ENCODE assay signal across 8 cellular contexts in the genomic region with DNA sequence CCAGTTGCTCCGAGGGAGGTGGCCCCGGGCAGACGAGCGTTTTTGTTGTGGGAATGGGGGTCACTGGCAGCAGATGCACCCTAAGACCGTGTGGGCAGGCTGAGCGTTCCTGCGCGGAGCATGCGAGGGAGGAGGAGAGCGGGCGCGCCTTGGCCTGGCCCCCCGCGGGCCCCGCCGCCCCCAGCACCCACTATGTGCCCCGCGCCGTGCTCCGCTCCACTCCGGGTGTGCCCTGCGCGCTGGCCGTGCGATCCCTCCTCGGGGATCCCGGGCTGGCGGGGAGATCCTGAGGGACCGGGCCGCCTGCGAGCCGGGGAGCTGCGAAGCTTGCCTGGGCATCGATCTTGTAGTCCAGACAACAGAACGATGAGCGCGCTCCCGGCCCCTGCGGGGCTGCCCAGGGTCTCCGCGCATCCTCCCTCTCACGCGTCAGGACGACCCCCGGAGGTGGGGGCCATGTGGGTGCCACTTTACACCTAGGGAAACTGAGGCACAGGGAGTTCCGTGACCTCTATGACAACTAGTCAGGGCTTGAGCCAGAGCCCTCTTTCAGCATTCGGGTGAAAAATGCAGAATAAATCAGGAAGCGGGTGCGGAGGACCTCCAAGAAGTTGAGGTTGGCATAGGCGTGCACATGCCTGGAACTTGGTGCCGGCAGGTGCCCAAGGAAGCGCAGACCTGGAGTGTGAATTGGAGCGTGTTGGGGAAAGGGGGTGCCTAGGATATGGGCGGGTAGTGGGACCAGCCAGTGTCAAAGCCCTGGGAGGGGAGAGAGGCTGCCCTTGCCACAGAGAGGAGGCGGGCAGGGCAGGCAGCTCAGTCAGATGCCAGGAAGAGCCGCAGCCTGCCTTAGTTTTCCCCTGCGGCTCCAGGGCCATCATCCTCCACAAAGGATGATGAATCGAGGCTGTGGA. TPM values are rescaled to one million over a fixed set of nuclear protein-coding genes. Genes with fewer than 3 reads are reported as not detected.
DNase-seq lines count a peak whose midpoint lies in the region; ATAC-seq lines count a peak whose summit lies in the region.

No MANE protein-coding gene starts in this region.

- no peaks in the 10 kb centered on the region for H3K27me3 ChIP-seq in CD4-positive, CD25-positive, alpha-beta regulatory T cell (ENCODE audit: control insufficient read depth, insufficient read depth, low read length)

- peaks cover 25% of the 10 kb centered on the region for H3K27me3 Mint-ChIP-seq in CD4-positive, CD25-positive, alpha-beta regulatory T cell

- no peaks in the 10 kb centered on the region for H3K9me3 ChIP-seq in CD4-positive, CD25-positive, alpha-beta regulatory T cell (ENCODE audit: control insufficient read depth in 2 of 2, low read length in 2 of 2)

- H3K4me1 ChIP-seq in CD4-positive, CD25-positive, alpha-beta regulatory T cell (ENCODE audit: control insufficient read depth, insufficient read depth, low read length, poor library complexity, severe bottlenecking): peaks cover 44% of the 10 kb centered on the region

- peak; percentile 4 to 6 for ATAC-seq in CD4-positive, CD25-positive, alpha-beta regulatory T cell (ENCODE audit: low read depth in 2 of 2)
- peak; percentile 1 for ATAC-seq in HG02798 (IDR thresholded peaks at IDR 0.05; ENCODE audit: poor library complexity, unreplicated experiment)
- peak; percentile 15 for ATAC-seq in left ventricle myocardium superior
- no peak for ATAC-seq in HG02970 (IDR thresholded peaks at IDR 0.05; ENCODE audit: low FRiP score, unreplicated experiment)
- ATAC-seq in HG03108 (IDR thresholded peaks at IDR 0.05; ENCODE audit: unreplicated experiment): no peak

- H3K27ac ChIP-seq in CD4-positive, CD25-positive, alpha-beta regulatory T cell (ENCODE audit: insufficient read depth, low read length, poor library complexity, severe bottlenecking): peak overlapping the region; percentile 76

- intact Hi-C loops in left ventricle myocardium superior (cut with micrococcal nuclease): no loop called here

- H3K4me3 Mint-ChIP-seq in CD4-positive, CD25-positive, alpha-beta regulatory T cell: peak overlapping the region; percentile 83 to 94 (median 91)

- H3K27ac Mint-ChIP-seq in CD4-positive, CD25-positive, alpha-beta regulatory T cell: peak overlapping the region in 2 of 3 donors; percentile 56 to 71

- no peak for DNase-seq in CD4-positive, CD25-positive, alpha-beta regulatory T cell
- peak; percentile 4 for DNase-seq in activated T-helper 1 cell treated with Interleukin-2 at 50 U/mL for 16 hours (ENCODE audit: low read depth)
- peak; percentile 55 for DNase-seq in left ventricle myocardium superior
- DNase-seq in skeletal muscle cell (ENCODE audit: low read depth): no peak
- DNase-seq in HPDE6-E6E7 (ENCODE audit: extremely low spot score): no peak

- H3K36me3 Mint-ChIP-seq in CD4-positive, CD25-positive, alpha-beta regulatory T cell: no peaks in the 10 kb centered on the region

- peaks cover 0 to 3% (median 0%) of the 10 kb centered on the region in 7 donors for H3K9me3 Mint-ChIP-seq in CD4-positive, CD25-positive, alpha-beta regulatory T cell

- peaks cover 12 to 43% (median 30%) of the 10 kb centered on the region in 4 donors for H3K4me1 Mint-ChIP-seq in CD4-positive, CD25-positive, alpha-beta regulatory T cell

- H3K36me3 ChIP-seq in CD4-positive, CD25-positive, alpha-beta regulatory T cell (ENCODE audit: control insufficient read depth, insufficient read depth, low read length): no peaks in the 10 kb centered on the region

- H3K4me3 ChIP-seq in CD4-positive, CD25-positive, alpha-beta regulatory T cell (ENCODE audit: low read depth, low read length): no peak overlapping the region
- peak overlapping the region; percentile 76 for H3K4me3 ChIP-seq in skeletal muscle cell (ENCODE audit: low read depth, low read length)

RNA-seq across cellular contexts. Expression of a gene that starts 1.3 kb away (rescaled TPM):
- total RNA-seq in CD4-positive, CD25-positive, alpha-beta regulatory T cell: 43.1 TPM
- polyA plus RNA-seq in CD4-positive, CD25-positive, alpha-beta regulatory T cell: 10 to 100 TPM; 31.6 to 42.8 (median 35.7) TPM
- total RNA-seq in left ventricle myocardium superior: 30.4 TPM

RNA-seq across cellular contexts. Expression of a gene that starts 57.3 kb away (rescaled TPM):
- 9.4 TPM for total RNA-seq in CD4-positive, CD25-positive, alpha-beta regulatory T cell
- 10 to 100 TPM in 1 of 4 donors, 1 to 10 TPM in 3; 6.6 to 11.0 (median 8.7) TPM for polyA plus RNA-seq in CD4-positive, CD25-positive, alpha-beta regulatory T cell
- total RNA-seq in left ventricle myocardium superior: 23.9 TPM

Comparison
In these comparisons a context has a peak if more than half of its experiments do, and no peak if none do; other contexts are left out.
1. ATAC-seq: peak in CD4-positive, CD25-positive, alpha-beta regulatory T cell (2 of 2), HG02798 (single experiment) and left ventricle myocardium superior (single experiment); none in HG02970 (single experiment) and HG03108 (single experiment).
2. DNase-seq: peak in activated T-helper 1 cell treated with Interleukin-2 at 50 U/mL for 16 hours (single experiment) and left ventricle myocardium superior (single experiment); none in CD4-positive, CD25-positive, alpha-beta regulatory T cell (0 of 3), skeletal muscle cell (single experiment) and HPDE6-E6E7 (single experiment).